ENCODE assay signal across 19 cellular contexts in genomic region chr4:1983846-1984405, GRCh38. TPM values are rescaled to one million over a fixed set of nuclear protein-coding genes. Genes with fewer than 3 reads are reported as not detected.
A peak's percentile ranks its signal among the peaks of the same experiment; 100 is the strongest.
DNase-seq lines count a peak whose midpoint lies in the region; ATAC-seq, FAIRE-seq and TF ChIP-seq lines count a peak whose summit lies in the region.
"Had no signal": no experiment of that assay in that cellular context is flagged by ENCODE, and none has a peak within 500 bp of the region (broad histone marks: within the 10 kb centered on the region; RNA-seq: fewer than 3 reads in every experiment).

No MANE protein-coding gene starts in this region.

- TF ChIP-seq POLR2A in HepG2 (IDR thresholded peaks at IDR 0.05; ENCODE audit: insufficient read depth in 1 of 2, low read depth in 2 of 2, low read length in 2 of 2): no peak; a peak in 1 of 4 replicates

- FAIRE-seq in HepG2 (lab: Jason Lieb, UNC): no peak

- POLR2A ChIA-PET in HepG2 (lab: Yijun Ruan, JAX): no interaction called here

- peak; percentile 50 for ATAC-seq in Right ventricle myocardium superior (ENCODE audit: poor library complexity)
- ATAC-seq in HepG2: no peak
- ATAC-seq in upper lobe of right lung: no peak
- ATAC-seq in GM19324 (IDR thresholded peaks at IDR 0.05; ENCODE audit: low FRiP score, unreplicated experiment): no peak
- ATAC-seq: effector memory CD8-positive, alpha-beta T cell; naive thymus-derived CD4-positive, alpha-beta T cell had no signal

- no peaks in the 10 kb centered on the region for H3K79me2 ChIP-seq in HepG2 (ENCODE audit: insufficient read depth, low read length)

- H3K9me3 ChIP-seq in right atrium auricular region: no peaks in the 10 kb centered on the region
- H3K9me3 ChIP-seq in HepG2 (ENCODE audit: low read length): no peaks in the 10 kb centered on the region
- no peaks in the 10 kb centered on the region for H3K9me3 ChIP-seq in upper lobe of right lung
- H3K9me3 ChIP-seq: MG63, prostate gland had no signal

- H3K9ac ChIP-seq in HepG2 (ENCODE audit: insufficient read depth, low read depth, low read length): no peak overlapping the region

- TF ChIP-seq EP300 in HepG2 (IDR thresholded peaks at IDR 0.05; ENCODE audit: low read depth in 2 of 2, low read length in 2 of 2) (no peak), HepG2 (CRISPR knock-in tag; IDR thresholded peaks at IDR 0.05; ENCODE audit: borderline replicate concordance) (no peak)

- H2AFZ ChIP-seq in HepG2 (ENCODE audit: low read length): no peak overlapping the region

- TF ChIP-seq CTCF in right atrium auricular region (IDR thresholded peaks at IDR 0.05) (no peak), HepG2 (CRISPR knock-in tag; IDR thresholded peaks at IDR 0.05) (no peak), upper lobe of right lung (IDR thresholded peaks at IDR 0.05) (no peak)

- peak overlapping the region in 1 of 2 donors; percentile 11 for H3K27ac ChIP-seq in right atrium auricular region
- no peak overlapping the region for H3K27ac ChIP-seq in HepG2 (ENCODE audit: extremely low read length, insufficient read depth, low read length)
- no peak overlapping the region for H3K27ac ChIP-seq in upper lobe of right lung
- H3K27ac ChIP-seq: prostate gland had no signal

- H3K36me3 ChIP-seq in right atrium auricular region (peaks cover 86% of the 10 kb centered on the region), HepG2 (replicated peaks in 1 of 2; ENCODE audit: control insufficient read depth in 1 of 2, insufficient read depth in 2 of 2, low read length in 2 of 2) (peaks cover 34 to 77% of the 10 kb centered on the region in 2 experiments; a peak in 4 of 5 replicates), upper lobe of right lung (peaks cover 93% of the 10 kb centered on the region)

- CTCF ChIA-PET in HepG2 (lab: Yijun Ruan, JAX; ENCODE audit: low intra/inter-chr PET ratio, low total read pairs): no interaction called here

- H3K27me3 ChIP-seq in right atrium auricular region (no peaks in the 10 kb centered on the region), HepG2 (ENCODE audit: control insufficient read depth in 1 of 2, insufficient read depth in 2 of 2, low read length in 2 of 2) (no peaks in the 10 kb centered on the region), upper lobe of right lung (no peaks in the 10 kb centered on the region)
- H3K27me3 ChIP-seq: MG63 had no signal

- no TSS peak for BruUV-seq in HepG2 (replicated peaks; lab: Mats Ljungman, UMichigan)

- in situ Hi-C loops in HepG2 (cut with HindIII; ENCODE audit: extremely low pct_ligation_motif_present, low pct_unique_long_range_greater_than_20kb): no loop called here

- H3K4me1 ChIP-seq in right atrium auricular region (peaks cover 0 to 7% of the 10 kb centered on the region in 2 donors), HepG2 (ENCODE audit: insufficient read depth, low read length) (no peaks in the 10 kb centered on the region), upper lobe of right lung (no peaks in the 10 kb centered on the region)
- H3K4me1 ChIP-seq: prostate gland had no signal

- over 99% methylated on average over 17 of the region's 21 CpGs for WGBS in HepG2 (ENCODE audit: low lambda C conversion rate)

- H3K4me2 ChIP-seq in HepG2 (ENCODE audit: low read depth, low read length): no peak overlapping the region

- intact Hi-C loops in Right ventricle myocardium superior (cut with DNase I) (no loop called here), HepG2 (cut with micrococcal nuclease; ENCODE audit: unreplicated experiment) (no loop called here), upper lobe of right lung (cut with DNase I) (no loop called here)

- no peak for TF ChIP-seq RAD21 in HepG2 (CRISPR knock-in tag; IDR thresholded peaks at IDR 0.05)

- H3K4me3 ChIP-seq in right atrium auricular region (no peak overlapping the region), HepG2 (replicated peaks in 1 of 3; ENCODE audit: insufficient read depth in 1 of 3, low read depth in 2 of 3, low read length in 3 of 3) (no peak overlapping the region), upper lobe of right lung (no peak overlapping the region)
- H3K4me3 ChIP-seq: MG63, prostate gland, skin epidermis had no signal

- no peak for DNase-seq in Right ventricle myocardium superior
- DNase-seq in right atrium auricular region (ENCODE audit: low spot score): no peak
- peak; percentile 30 for DNase-seq in cerebellar cortex (ENCODE audit: low spot score)
- no peak for DNase-seq in HepG2 (ENCODE audit: low spot score)
- peak; percentile 64 for DNase-seq in upper lobe of right lung
- DNase-seq in activated CD4-positive, alpha-beta T cell treated with anti-CD3 and anti-CD28 coated beads, Interleukin-2, amount 50 U/mL, for 48 hours: no peak
- no peak for DNase-seq in A172 (ENCODE audit: low spot score)
- DNase-seq: amygdala; CD4-positive, alpha-beta memory T cell; effector memory CD8-positive, alpha-beta T cell; HFFc6; MG63; naive thymus-derived CD4-positive, alpha-beta T cell; NCI-H1436 treated with DMSO at 0.1 percent for 48 hours; stimulated activated CD4-positive, alpha-beta T cell treated with anti-CD3 and anti-CD28 coated beads, Interleukin-2, amount 100 ng/mL, for 48 hours; T-helper 9 cell had no signal

- H4K20me1 ChIP-seq in HepG2 (ENCODE audit: insufficient read depth, low read length): peaks cover 6% of the 10 kb centered on the region; the same call in 1 of the 2 replicates

TF ChIP-seq in HepG2, 621 proteins besides CTCF, POLR2A, EP300 and RAD21:
- TF ChIP-seq BHLHE40 (IDR thresholded peaks at IDR 0.05; ENCODE audit: low read length): no peak
- peak; percentile 17 for TF ChIP-seq AGO2 (optimal IDR thresholded peaks at IDR 0.05; ENCODE audit: low read depth, low read length)

RNA-seq across cellular contexts. Expression of gene NELFA, which starts 24.8 kb away (rescaled TPM):
- 10.4 TPM for total RNA-seq in Right ventricle myocardium superior
- total RNA-seq in right atrium auricular region: 10 to 100 TPM in 1 of 2 donors, 1 to 10 TPM in 1; 8.0 to 12.7 TPM
- total RNA-seq in HepG2 (2016; rRNA removed; fragmentation: Illumina TruSeq; extraction: Trizol): 11.4 and 18.5 TPM in 2 replicates
- 11.0 and 11.5 TPM in 2 replicates for total RNA-seq in HepG2 (2016; cell fraction: cytosol; rRNA removed; fragmentation: Illumina TruSeq; extraction: Trizol; ENCODE audit: low read depth)
- 10.3 and 19.4 TPM in 2 replicates for total RNA-seq in HepG2 (2016; cell fraction: insoluble cytoplasmic fraction; rRNA removed; fragmentation: Illumina TruSeq; extraction: Trizol)
- total RNA-seq in HepG2 (2016; cell fraction: membrane; rRNA removed; fragmentation: Illumina TruSeq; extraction: Trizol): 15.4 and 15.7 TPM in 2 replicates
- 15.3 and 18.5 TPM in 2 replicates for total RNA-seq in HepG2 (2016; cell fraction: nucleus; rRNA removed; fragmentation: Illumina TruSeq; extraction: Trizol)
- 13.3 and 14.6 TPM in 2 replicates for polyA plus RNA-seq in HepG2 (2011; rRNA removed)
- polyA plus RNA-seq in HepG2 (2011; cell fraction: cytosol; rRNA removed): 6.5 and 13.6 TPM in 2 replicates
- polyA plus RNA-seq in HepG2 (2011; cell fraction: nucleus; rRNA removed): 45.3 and 58.0 TPM in 2 replicates
- 16.5 and 18.9 TPM in 2 replicates for polyA plus RNA-seq in HepG2 (2012)
- polyA plus RNA-seq in HepG2 (2016; cell fraction: cytosol; fragmentation: Illumina TruSeq; extraction: Trizol; ENCODE audit: low read depth): 6.0 and 6.9 TPM in 2 replicates
- 18.4 and 25.2 TPM in 2 replicates for polyA plus RNA-seq in HepG2 (2016; cell fraction: insoluble cytoplasmic fraction; fragmentation: Illumina TruSeq; extraction: Trizol; ENCODE audit: low read depth)
- 9.2 and 10.2 TPM in 2 replicates for polyA plus RNA-seq in HepG2 (2016; cell fraction: membrane; fragmentation: Illumina TruSeq; extraction: Trizol; ENCODE audit: low read depth)
- polyA plus RNA-seq in HepG2 (2016; cell fraction: nucleus; fragmentation: Illumina TruSeq; extraction: Trizol; ENCODE audit: insufficient read depth, low read depth): 43.4 and 47.9 TPM in 2 replicates
- polyA minus RNA-seq in HepG2 (2011; rRNA and poly(A)+ RNA removed; ENCODE audit: low replicate concordance): 8.8 and 40.6 TPM in 2 replicates
- polyA minus RNA-seq in HepG2 (2011; cell fraction: cytosol; rRNA and poly(A)+ RNA removed): 11.3 and 19.9 TPM in 2 replicates
- 29.0 and 37.0 TPM in 2 replicates for polyA minus RNA-seq in HepG2 (2011; cell fraction: nucleus; rRNA and poly(A)+ RNA removed)
- 22.7 TPM for total RNA-seq in upper lobe of right lung
- total RNA-seq in A172 (2014; rRNA removed; shearing (Covaris generic)): 18.1 and 20.5 TPM in 2 replicates

Comparison
In these comparisons a context has a peak if more than half of its experiments do, and no peak if none do; other contexts are left out.
1. DNase-seq: peak in cerebellar cortex (single experiment) and upper lobe of right lung (single experiment); none in Right ventricle myocardium superior (single experiment), right atrium auricular region (single experiment), HepG2 (single experiment), activated CD4-positive, alpha-beta T cell treated with anti-CD3 and anti-CD28 coated beads, Interleukin-2, amount 50 U/mL, for 48 hours (0 of 2) and A172 (single experiment).